Comparison of ENCODE assay signal across 1 cellular context in genomic region chr1:68496680-68497357, GRCh38.
TF ChIP-seq lines count a peak whose summit lies in the region.

A gene with protein sequence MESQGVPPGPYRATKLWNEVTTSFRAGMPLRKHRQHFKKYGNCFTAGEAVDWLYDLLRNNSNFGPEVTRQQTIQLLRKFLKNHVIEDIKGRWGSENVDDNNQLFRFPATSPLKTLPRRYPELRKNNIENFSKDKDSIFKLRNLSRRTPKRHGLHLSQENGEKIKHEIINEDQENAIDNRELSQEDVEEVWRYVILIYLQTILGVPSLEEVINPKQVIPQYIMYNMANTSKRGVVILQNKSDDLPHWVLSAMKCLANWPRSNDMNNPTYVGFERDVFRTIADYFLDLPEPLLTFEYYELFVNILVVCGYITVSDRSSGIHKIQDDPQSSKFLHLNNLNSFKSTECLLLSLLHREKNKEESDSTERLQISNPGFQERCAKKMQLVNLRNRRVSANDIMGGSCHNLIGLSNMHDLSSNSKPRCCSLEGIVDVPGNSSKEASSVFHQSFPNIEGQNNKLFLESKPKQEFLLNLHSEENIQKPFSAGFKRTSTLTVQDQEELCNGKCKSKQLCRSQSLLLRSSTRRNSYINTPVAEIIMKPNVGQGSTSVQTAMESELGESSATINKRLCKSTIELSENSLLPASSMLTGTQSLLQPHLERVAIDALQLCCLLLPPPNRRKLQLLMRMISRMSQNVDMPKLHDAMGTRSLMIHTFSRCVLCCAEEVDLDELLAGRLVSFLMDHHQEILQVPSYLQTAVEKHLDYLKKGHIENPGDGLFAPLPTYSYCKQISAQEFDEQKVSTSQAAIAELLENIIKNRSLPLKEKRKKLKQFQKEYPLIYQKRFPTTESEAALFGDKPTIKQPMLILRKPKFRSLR (minus strand): TSS chr1:68497082. CDS start chr1:68496999, 83 bp downstream.

TF ChIP-seq in H1, 55 proteins besides CTCF, POLR2A, EP300 and RAD21:
- TF ChIP-seq, protein P1, sequence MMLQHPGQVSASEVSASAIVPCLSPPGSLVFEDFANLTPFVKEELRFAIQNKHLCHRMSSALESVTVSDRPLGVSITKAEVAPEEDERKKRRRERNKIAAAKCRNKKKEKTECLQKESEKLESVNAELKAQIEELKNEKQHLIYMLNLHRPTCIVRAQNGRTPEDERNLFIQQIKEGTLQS (IDR thresholded peaks at IDR 0.05; ENCODE audit: insufficient read depth, low read depth, low read length): peak; percentile 72; the same call in 1 of the 2 replicates
- no peak for TF ChIP-seq EGR1 (IDR thresholded peaks at IDR 0.05; ENCODE audit: borderline replicate concordance, low read depth, low read length)
- TF ChIP-seq SP2 (IDR thresholded peaks at IDR 0.05; ENCODE audit: low read length): no peak
- TF ChIP-seq CHD7 (IDR thresholded peaks at IDR 0.05; ENCODE audit: insufficient replicate concordance, low read length): no peak
- no peak for TF ChIP-seq SAP30 (IDR thresholded peaks at IDR 0.05; ENCODE audit: insufficient read depth, insufficient replicate concordance, low read length)
- no peak for TF ChIP-seq HDAC6 (IDR thresholded peaks at IDR 0.05; ENCODE audit: low read depth, low read length)
- TF ChIP-seq CHD1 (IDR thresholded peaks at IDR 0.05; ENCODE audit: low read depth, low read length): no peak
- 0 out of 2 replicates have a peak, but pooled peaks have one; percentile 49 for TF ChIP-seq TCF12 (IDR thresholded peaks at IDR 0.05; ENCODE audit: low read depth, low read length)
- TF ChIP-seq BCL11A (IDR thresholded peaks at IDR 0.05; ENCODE audit: low read depth in 2 of 2, low read length in 2 of 2): no peak
- no peak for TF ChIP-seq ZNF274 (IDR thresholded peaks at IDR 0.05; ENCODE audit: borderline replicate concordance, extremely low read depth, low read length)
- TF ChIP-seq BACH1 (IDR thresholded peaks at IDR 0.05; ENCODE audit: low read length): no peak
- peak; percentile 79 for TF ChIP-seq TAF1 (IDR thresholded peaks at IDR 0.05; ENCODE audit: low read depth, low read length)
- no peak for TF ChIP-seq RFX5 (IDR thresholded peaks at IDR 0.05; ENCODE audit: borderline replicate concordance, low read depth, low read length)
- TF ChIP-seq TAF7 (optimal IDR thresholded peaks at IDR 0.05; ENCODE audit: borderline replicate concordance, low read depth, low read length): peak; percentile 17
- TF ChIP-seq MAX (IDR thresholded peaks at IDR 0.05): peak; percentile 66; the same call in 1 of the 2 replicates
- TF ChIP-seq RBBP5 (IDR thresholded peaks at IDR 0.05; ENCODE audit: borderline replicate concordance, low read depth, low read length): peak; percentile 98
- no peak for TF ChIP-seq RXRA (IDR thresholded peaks at IDR 0.05; ENCODE audit: insufficient read depth, low read depth, low read length)
- peak; percentile 70; the same call in 1 of the 2 replicates for TF ChIP-seq YY1 (IDR thresholded peaks at IDR 0.05; ENCODE audit: low read depth, low read length)
- peak; percentile 83; the same call in 1 of the 2 replicates for TF ChIP-seq GTF2F1 (IDR thresholded peaks at IDR 0.05; ENCODE audit: borderline replicate concordance, low read depth, low read length)
- no peak for TF ChIP-seq SUZ12 (IDR thresholded peaks at IDR 0.05; ENCODE audit: low read length)
- no peak for TF ChIP-seq GABPA (IDR thresholded peaks at IDR 0.05; ENCODE audit: borderline replicate concordance, insufficient read depth, low read length)
- peak; percentile 20; the same call in 1 of the 2 replicates for TF ChIP-seq SP1 (IDR thresholded peaks at IDR 0.05; ENCODE audit: low read depth, low read length)
- no peak for TF ChIP-seq BRCA1 (IDR thresholded peaks at IDR 0.05; ENCODE audit: low read depth, low read length)
- TF ChIP-seq EZH2 (IDR thresholded peaks at IDR 0.05; ENCODE audit: low read depth, low read length, severe bottlenecking): no peak
- TF ChIP-seq JUND (IDR thresholded peaks at IDR 0.05; ENCODE audit: low read length): no peak
- peak; percentile 81 for TF ChIP-seq POLR2AphosphoS5 (IDR thresholded peaks at IDR 0.05; ENCODE audit: low read depth, low read length)
- TF ChIP-seq MAFK (IDR thresholded peaks at IDR 0.05; ENCODE audit: low read depth, low read length): no peak
- no peak for TF ChIP-seq RNF2 (IDR thresholded peaks at IDR 0.05; ENCODE audit: borderline replicate concordance, low read depth, low read length, missing control alignments, poor library complexity, severe bottlenecking)
- TF ChIP-seq KDM5A (IDR thresholded peaks at IDR 0.05; ENCODE audit: low read length): no peak
- no peak for TF ChIP-seq TEAD4 (IDR thresholded peaks at IDR 0.05; ENCODE audit: low read depth, low read length)
- TF ChIP-seq TBP (IDR thresholded peaks at IDR 0.05; ENCODE audit: low read depth, low read length): peak; percentile 58; the same call in 1 of the 2 replicates
- TF ChIP-seq CBX5 (IDR thresholded peaks at IDR 0.05; ENCODE audit: low read depth, low read length): no peak
- no peak for TF ChIP-seq SIX5 (IDR thresholded peaks at IDR 0.05; ENCODE audit: low read depth, low read length)
- no peak for TF ChIP-seq SRF (IDR thresholded peaks at IDR 0.05; ENCODE audit: low read depth, low read length)
- TF ChIP-seq ASH2L (IDR thresholded peaks at IDR 0.05; ENCODE audit: low read length): peak; percentile 98
- TF ChIP-seq PHF8 (conservative IDR thresholded peaks at IDR 0.05; ENCODE audit: low read depth, low read length): peak; percentile 89
- TF ChIP-seq NRF1 (IDR thresholded peaks at IDR 0.05; ENCODE audit: low read depth, low read length): no peak
- 0 out of 4 replicates have a peak, but pooled peaks of 1 of the 2 experiments have one; percentile 88 for TF ChIP-seq HDAC2 (IDR thresholded peaks at IDR 0.05; ENCODE audit: borderline replicate concordance in 1 of 2, low read depth in 2 of 2, low read length in 2 of 2)
- TF ChIP-seq CBX8 (IDR thresholded peaks at IDR 0.05; ENCODE audit: borderline replicate concordance, low read depth, low read length): no peak
- TF ChIP-seq POU5F1 (IDR thresholded peaks at IDR 0.05; ENCODE audit: low read depth, low read length): no peak
- TF ChIP-seq USF2 (IDR thresholded peaks at IDR 0.05; ENCODE audit: low read length): peak; percentile 97
- TF ChIP-seq SIRT6 (IDR thresholded peaks at IDR 0.05; ENCODE audit: low read length): no peak
- peak; percentile 42 for TF ChIP-seq CREB1 (IDR thresholded peaks at IDR 0.05)
- TF ChIP-seq, protein P2, sequence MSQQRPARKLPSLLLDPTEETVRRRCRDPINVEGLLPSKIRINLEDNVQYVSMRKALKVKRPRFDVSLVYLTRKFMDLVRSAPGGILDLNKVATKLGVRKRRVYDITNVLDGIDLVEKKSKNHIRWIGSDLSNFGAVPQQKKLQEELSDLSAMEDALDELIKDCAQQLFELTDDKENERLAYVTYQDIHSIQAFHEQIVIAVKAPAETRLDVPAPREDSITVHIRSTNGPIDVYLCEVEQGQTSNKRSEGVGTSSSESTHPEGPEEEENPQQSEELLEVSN (IDR thresholded peaks at IDR 0.05): peak; percentile 62; the same call in 1 of the 2 replicates
- TF ChIP-seq CEBPB (IDR thresholded peaks at IDR 0.05; ENCODE audit: low read depth, low read length): no peak
- TF ChIP-seq SP4 (IDR thresholded peaks at IDR 0.05; ENCODE audit: low read length): no peak
- TF ChIP-seq CTBP2 (IDR thresholded peaks at IDR 0.05; ENCODE audit: borderline replicate concordance, insufficient read depth, insufficient read length, low read length): no peak
- no peak for TF ChIP-seq FOSL1 (IDR thresholded peaks at IDR 0.05; ENCODE audit: insufficient read depth, low read depth, low read length)
- no peak for TF ChIP-seq KDM1A (IDR thresholded peaks at IDR 0.05; ENCODE audit: borderline replicate concordance, low read length)
- no peak for TF ChIP-seq CHD2 (IDR thresholded peaks at IDR 0.05; ENCODE audit: low read length)
- peak in 1 of 2 experiments; percentile 88; a peak in 2 of 4 replicates for TF ChIP-seq SIN3A (conservative IDR thresholded peaks at IDR 0.05 in 1 of 2, IDR thresholded peaks at IDR 0.05 in 1 of 2; ENCODE audit: low read depth in 1 of 2, low read length in 2 of 2)
- TF ChIP-seq NANOG (IDR thresholded peaks at IDR 0.05; ENCODE audit: insufficient read depth, low read depth, low read length, poor library complexity, severe bottlenecking): no peak
- TF ChIP-seq KDM4A (IDR thresholded peaks at IDR 0.05; ENCODE audit: low read depth, low read length, severe bottlenecking): peak; percentile 82
- TF ChIP-seq JUN (IDR thresholded peaks at IDR 0.05; ENCODE audit: low read depth, low read length): no peak
- TF ChIP-seq, protein P3, sequence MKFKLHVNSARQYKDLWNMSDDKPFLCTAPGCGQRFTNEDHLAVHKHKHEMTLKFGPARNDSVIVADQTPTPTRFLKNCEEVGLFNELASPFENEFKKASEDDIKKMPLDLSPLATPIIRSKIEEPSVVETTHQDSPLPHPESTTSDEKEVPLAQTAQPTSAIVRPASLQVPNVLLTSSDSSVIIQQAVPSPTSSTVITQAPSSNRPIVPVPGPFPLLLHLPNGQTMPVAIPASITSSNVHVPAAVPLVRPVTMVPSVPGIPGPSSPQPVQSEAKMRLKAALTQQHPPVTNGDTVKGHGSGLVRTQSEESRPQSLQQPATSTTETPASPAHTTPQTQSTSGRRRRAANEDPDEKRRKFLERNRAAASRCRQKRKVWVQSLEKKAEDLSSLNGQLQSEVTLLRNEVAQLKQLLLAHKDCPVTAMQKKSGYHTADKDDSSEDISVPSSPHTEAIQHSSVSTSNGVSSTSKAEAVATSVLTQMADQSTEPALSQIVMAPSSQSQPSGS (IDR thresholded peaks at IDR 0.05; ENCODE audit: low read length): no peak
